In the genomic region with DNA sequence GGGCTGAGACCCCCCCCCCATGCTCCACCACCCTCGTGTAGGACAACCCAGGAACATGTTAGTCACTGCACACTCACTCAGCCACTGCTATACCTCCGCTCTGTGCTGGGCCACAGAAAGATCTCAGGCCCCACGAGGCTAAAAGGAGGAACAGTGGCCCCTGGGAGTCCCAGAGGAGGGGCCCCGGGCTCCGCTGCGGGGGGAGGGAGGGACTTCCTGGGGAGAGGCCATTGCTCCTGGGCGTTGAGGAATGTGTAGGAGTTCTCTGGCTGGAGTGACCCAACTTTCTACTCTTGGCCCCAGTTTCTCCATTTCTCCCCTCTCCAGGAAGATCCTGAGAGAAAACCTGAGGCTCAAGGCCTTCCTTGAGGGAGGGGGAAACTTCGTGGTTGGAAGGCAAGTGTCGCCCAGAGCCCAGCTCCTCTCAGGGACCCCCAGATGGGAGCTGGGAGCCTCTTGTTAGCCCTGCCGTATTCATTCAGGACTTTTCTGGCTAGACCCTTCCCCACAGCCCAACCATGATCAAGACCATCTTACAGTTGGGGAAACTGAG, we compare ENCODE assay signal across 14 cellular contexts. TPM values are rescaled to one million over a fixed set of nuclear protein-coding genes. Genes with fewer than 3 reads are reported as not detected.
DNase-seq lines count a peak whose midpoint lies in the region; ATAC-seq and TF ChIP-seq lines count a peak whose summit lies in the region.
"Had no signal": no experiment of that assay in that cellular context is flagged by ENCODE, and none has a peak within 500 bp of the region (broad histone marks: within the 10 kb centered on the region; RNA-seq: fewer than 3 reads in every experiment).

No MANE protein-coding gene starts in this region.

- peaks cover 4% of the 10 kb centered on the region for H3K4me1 Mint-ChIP-seq in activated B cell treated with CpG ODN at 0.5 μM for 24 hours

- H3K27me3 Mint-ChIP-seq in activated B cell treated with CpG ODN at 0.5 μM for 24 hours: peaks cover 58% of the 10 kb centered on the region

- POLR2A ChIA-PET in activated B cell treated with CpG ODN at 0.5 μM for 24 hours (lab: Charles Lee): interaction anchor here (0.6 to 2.2 kb wide), 2 partner anchors 221 to 376 kb away, joined by 7 read pairs; no protein-coding TSS in a partner anchor

- no peak overlapping the region for H3K27ac Mint-ChIP-seq in activated B cell treated with CpG ODN at 0.5 μM for 24 hours

- no peaks in the 10 kb centered on the region for H3K36me3 Mint-ChIP-seq in activated B cell treated with CpG ODN at 0.5 μM for 24 hours (ENCODE audit: low read depth)

- peak; percentile 62 for ATAC-seq in activated B cell treated with CpG ODN at 0.5 μM for 24 hours (ENCODE audit: low read depth)
- no peak for ATAC-seq in esophagus mucosa

- peak; percentile 30 for DNase-seq in stimulated activated CD4-positive, alpha-beta T cell treated with anti-CD3 and anti-CD28 coated beads, Interleukin-15, amount 100 ng/mL, for 24 hours
- DNase-seq in stimulated activated CD4-positive, alpha-beta T cell treated with anti-CD3 and anti-CD28 coated beads, Interleukin-4, amount 100 ng/mL, for 24 hours: no peak
- DNase-seq in KBM-7: peak; percentile 32
- DNase-seq in activated B cell treated with CpG ODN at 0.5 μM for 24 hours: no peak
- DNase-seq in NK-92 treated with Interleukin-12 subunit alpha and Interleukin-12 subunit beta, amount 100 ng/mL, for 24 hours (lab: John Stamatoyannopoulos, UW): no peak
- no peak for DNase-seq in NCI-H510A (lab: John Stamatoyannopoulos, UW)
- no peak for DNase-seq in DMS153 (lab: John Stamatoyannopoulos, UW)
- DNase-seq: NCI-H187 treated with DMSO at 0.1 percent for 48 hours, SIG-M5 had no signal

- intact Hi-C loops in activated B cell treated with CpG ODN at 0.5 μM for 24 hours (cut with micrococcal nuclease): loop anchor here (1.0 to 10.0 kb wide), 3 partner anchors 95 to 302 kb away; no protein-coding TSS in a partner anchor

- TF ChIP-seq CTCF in activated B cell treated with CpG ODN at 0.5 μM for 24 hours (IDR thresholded peaks at IDR 0.05): no peak

- CTCF ChIA-PET in activated B cell treated with CpG ODN at 0.5 μM for 24 hours (lab: Charles Lee): interaction anchor here (0.9 to 3.5 kb wide), 4 partner anchors 59 to 221 kb away, joined by 3 to 25 read pairs (median 8); no protein-coding TSS in a partner anchor

- peaks cover 12% of the 10 kb centered on the region for H3K9me3 Mint-ChIP-seq in activated B cell treated with CpG ODN at 0.5 μM for 24 hours

- no peak overlapping the region for H3K4me3 Mint-ChIP-seq in activated B cell treated with CpG ODN at 0.5 μM for 24 hours

- in situ Hi-C loops in KBM-7 (cut with MboI; ENCODE audit: low pct_unique_long_range_greater_than_20kb, low sequenced_read_pairs): no loop called here

RNA-seq across cellular contexts. Expression of a gene that starts 13.6 kb away (rescaled TPM):
- total RNA-seq in activated B cell treated with CpG ODN at 0.5 μM for 24 hours: not detected in 2 replicates
- total RNA-seq in esophagus mucosa: not detected
- total RNA-seq: frontal cortex; left ventricle myocardium superior; T-helper 1 cell treated with Interleukin-12 subunit alpha and Interleukin-12 subunit beta and Interleukin-4 antibody, amounts not matched to agents 30 ng/mL and 1 ng/mL, for 36 hours; ureter had no signal

RNA-seq across cellular contexts. Expression of a gene that starts 45.2 kb away (rescaled TPM):
- 2.3 and 3.9 TPM in 2 replicates for total RNA-seq in activated B cell treated with CpG ODN at 0.5 μM for 24 hours
- total RNA-seq in esophagus mucosa: 1.8 TPM
- total RNA-seq: frontal cortex had no signal

Comparison
In these comparisons a context has a peak if more than half of its experiments do, and no peak if none do; other contexts are left out.
1. DNase-seq: peak in stimulated activated CD4-positive, alpha-beta T cell treated with anti-CD3 and anti-CD28 coated beads, Interleukin-15, amount 100 ng/mL, for 24 hours (single experiment) and KBM-7 (single experiment); none in stimulated activated CD4-positive, alpha-beta T cell treated with anti-CD3 and anti-CD28 coated beads, Interleukin-4, amount 100 ng/mL, for 24 hours (single experiment), activated B cell treated with CpG ODN at 0.5 μM for 24 hours (single experiment), NK-92 treated with Interleukin-12 subunit alpha and Interleukin-12 subunit beta, amount 100 ng/mL, for 24 hours (single experiment), NCI-H510A (single experiment) and DMS153 (single experiment).